In the genomic region with DNA sequence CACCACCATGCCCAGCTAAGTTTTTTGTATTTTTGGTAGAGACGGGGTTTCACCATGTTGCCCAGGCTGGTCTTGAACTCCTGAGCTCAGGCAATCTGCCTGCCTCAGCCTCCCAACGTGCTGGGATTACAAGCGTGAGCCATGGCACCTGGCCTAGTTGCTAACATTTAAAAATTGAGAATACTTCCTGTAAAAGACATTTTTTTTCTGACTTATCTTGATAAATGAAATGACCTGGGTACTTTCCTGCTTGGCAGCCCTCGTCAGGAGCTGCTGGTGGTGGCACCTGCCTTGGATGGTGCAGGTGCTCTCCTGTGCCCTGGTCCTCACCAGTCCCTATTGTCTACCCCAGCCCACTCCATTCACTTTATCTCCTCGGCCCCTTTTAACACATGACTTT, we compare ENCODE assay signal across 22 cellular contexts.
DNase-seq lines count a peak whose midpoint lies in the region; TF ChIP-seq lines count a peak whose summit lies in the region.
"Had no signal": no experiment of that assay in that cellular context is flagged by ENCODE, and none has a peak within 500 bp of the region (broad histone marks: within the 10 kb centered on the region; RNA-seq: fewer than 3 reads in every experiment).

No MANE protein-coding gene starts in this region.

- no peaks in the 10 kb centered on the region for H3K9me3 Mint-ChIP-seq in nephron progenitor cell
- no peaks in the 10 kb centered on the region for H3K9me3 Mint-ChIP-seq in activated T-cell treated with anti-CD3 and anti-CD28 coated beads, Interleukin-2, amount 50 U/mL, for 24 hours
- H3K9me3 Mint-ChIP-seq: CD4-positive, CD25-positive, alpha-beta regulatory T cell; CD8-positive, alpha-beta memory T cell had no signal

- no peak for DNase-seq in nephron progenitor cell
- peak; percentile 34 for DNase-seq in stomach
- DNase-seq in activated T-cell treated with anti-CD3 and anti-CD28 coated beads, Interleukin-2, amount 50 U/mL, for 24 hours = no peak
- no peak for DNase-seq in NCI-H146 treated with DMSO at 0.1 percent for 48 hours (lab: John Stamatoyannopoulos, UW; ENCODE audit: unreplicated experiment)
- DNase-seq in NCI-H1105 (lab: John Stamatoyannopoulos, UW) = no peak
- DNase-seq: 8988T; ACHN; BE2C; C1 segment of cervical spinal cord; CD4-positive, alpha-beta memory T cell; CD4-positive, CD25-positive, alpha-beta regulatory T cell; CD8-positive, alpha-beta memory T cell; COR-L47; DMS 273 treated with DMSO at 0.1 percent for 48 hours; DMS153; DMS79; DND-41; EL; GDM1 had no signal

- H3K36me3 ChIP-seq in stomach = no peaks in the 10 kb centered on the region
- H3K36me3 ChIP-seq: BE2C, BLaER1 had no signal

- peak overlapping the region; percentile 37 for H3K27ac Mint-ChIP-seq in nephron progenitor cell
- no peak overlapping the region for H3K27ac Mint-ChIP-seq in activated T-cell treated with anti-CD3 and anti-CD28 coated beads, Interleukin-2, amount 50 U/mL, for 24 hours
- H3K27ac Mint-ChIP-seq: CD14-positive monocyte; CD4-positive, alpha-beta memory T cell; CD4-positive, CD25-positive, alpha-beta regulatory T cell had no signal

- H3K9me3 ChIP-seq in stomach = no peaks in the 10 kb centered on the region
- H3K9me3 ChIP-seq: BE2C, BLaER1 had no signal

- 61 to 69% (median 64%) methylated on average over 5 of the region's 5 CpGs for WGBS in stomach, 5 donors

- TF ChIP-seq CTCF in nephron progenitor cell (IDR thresholded peaks at IDR 0.05) = no peak
- no peak for TF ChIP-seq CTCF in stomach (IDR thresholded peaks at IDR 0.05)

- H3K4me1 Mint-ChIP-seq in nephron progenitor cell = peaks cover 59% of the 10 kb centered on the region
- peaks cover 9% of the 10 kb centered on the region for H3K4me1 Mint-ChIP-seq in activated T-cell treated with anti-CD3 and anti-CD28 coated beads, Interleukin-2, amount 50 U/mL, for 24 hours (ENCODE audit: low read depth)

- TF ChIP-seq EP300 in stomach (IDR thresholded peaks at IDR 0.05) = no peak

- H3K4me3 ChIP-seq in stomach = no peak overlapping the region
- H3K4me3 ChIP-seq: BLaER1, GM12878 had no signal

- no peaks in the 10 kb centered on the region for H3K27me3 ChIP-seq in stomach
- H3K27me3 ChIP-seq: BE2C, BLaER1 had no signal

- peaks cover 9 to 40% (median 12%) of the 10 kb centered on the region in 4 donors for H3K4me1 ChIP-seq in stomach
- H3K4me1 ChIP-seq: BE2C, BLaER1 had no signal

- H3K27me3 Mint-ChIP-seq in nephron progenitor cell (ENCODE audit: low read depth, poor library complexity) = no peaks in the 10 kb centered on the region
- H3K27me3 Mint-ChIP-seq in activated T-cell treated with anti-CD3 and anti-CD28 coated beads, Interleukin-2, amount 50 U/mL, for 24 hours = no peaks in the 10 kb centered on the region
- H3K27me3 Mint-ChIP-seq: CD4-positive, alpha-beta memory T cell; CD4-positive, CD25-positive, alpha-beta regulatory T cell had no signal

- no peaks in the 10 kb centered on the region for H3K36me3 Mint-ChIP-seq in nephron progenitor cell (ENCODE audit: low read depth)
- no peaks in the 10 kb centered on the region for H3K36me3 Mint-ChIP-seq in activated T-cell treated with anti-CD3 and anti-CD28 coated beads, Interleukin-2, amount 50 U/mL, for 24 hours (ENCODE audit: low read depth)
- H3K36me3 Mint-ChIP-seq: CD4-positive, CD25-positive, alpha-beta regulatory T cell had no signal

- intact Hi-C loops in stomach (cut with DNase I; ENCODE audit: low total_unique reads) = no loop called here

- no peak for TF ChIP-seq POLR2A in stomach (IDR thresholded peaks at IDR 0.05)

- H3K27ac ChIP-seq in stomach = no peak overlapping the region
- H3K27ac ChIP-seq: BLaER1 had no signal

- no peak overlapping the region for H3K4me3 Mint-ChIP-seq in nephron progenitor cell
- no peak overlapping the region for H3K4me3 Mint-ChIP-seq in activated T-cell treated with anti-CD3 and anti-CD28 coated beads, Interleukin-2, amount 50 U/mL, for 24 hours
- H3K4me3 Mint-ChIP-seq: CD14-positive monocyte; CD4-positive, alpha-beta memory T cell; CD4-positive, CD25-positive, alpha-beta regulatory T cell; CD8-positive, alpha-beta memory T cell had no signal
